8 cellular contexts compared by ENCODE assay signal in genomic region chr1:151281969-151282882, GRCh38. TPM values are rescaled to one million over a fixed set of nuclear protein-coding genes. Genes with fewer than 3 reads are reported as not detected.
DNase-seq lines count a peak whose midpoint lies in the region; ATAC-seq, FAIRE-seq and TF ChIP-seq lines count a peak whose summit lies in the region.

ZNF687 (plus strand) TSS chr1:151282299; CDS start chr1:151286292, 3,993 bp downstream.

- POLR2A ChIA-PET in BJ (lab: Charles Lee): interaction anchor here (0.5 to 0.9 kb wide), 3 partner anchors 28 to 221 kb away, joined by 4 to 15 read pairs (median 11); partner anchors contain the start of genes LYSMD1 and PSMD4

- CTCF ChIA-PET in BJ (lab: Yijun Ruan, JAX): interaction anchor here (0.7 to 2.2 kb wide), 6 partner anchors 14 to 87 kb away, joined by 4 to 8 read pairs (median 4); no protein-coding TSS in a partner anchor

- H3K27me3 ChIP-seq in BJ (ENCODE audit: control insufficient read depth, insufficient read depth, low read length): no peaks in the 10 kb centered on the region

- 0 out of 2 replicates have a peak, but pooled peaks have one; percentile 3 for TF ChIP-seq CTCF in BJ (IDR thresholded peaks at IDR 0.05; ENCODE audit: insufficient read depth, low read depth, low read length)

- H3K4me3 ChIP-seq in BJ (ENCODE audit: low read depth, low read length): peak within 1 kb of the TSS; percentile 92

- peak; percentile 80 for FAIRE-seq in colon (lab: Jason Lieb, UNC)

- DNase-seq in BJ (ENCODE audit: low read depth): peak; percentile 99
- DNase-seq in GM19240 (ENCODE audit: insufficient read length, low spot score): peak; percentile 98
- peak; percentile 100 for DNase-seq in NCI-H526 (lab: John Stamatoyannopoulos, UW)
- peak; percentile 99 for DNase-seq in activated CD4-positive, alpha-beta T cell treated with anti-CD3 and anti-CD28 coated beads for 48 hours
- DNase-seq in kidney glomerular epithelial cell (lab: John Stamatoyannopoulos, UW): peak; percentile 99
- peak; percentile 91 to 97 for DNase-seq in stimulated activated CD4-positive, alpha-beta T cell treated with anti-CD3 and anti-CD28 coated beads, Interleukin-1b, Interleukin-23, amount 100 ng/mL, for 1 hour (ENCODE audit: low read depth in 2 of 2)

- H3K36me3 ChIP-seq in BJ (ENCODE audit: control insufficient read depth, insufficient read depth, low read length): peaks cover 11% of the 10 kb centered on the region

- ATAC-seq in HG03460 (IDR thresholded peaks at IDR 0.05; ENCODE audit: unreplicated experiment): peak; percentile 86

RNA-seq across cellular contexts. Expression of gene ZNF687, which starts in this region (rescaled TPM):
- polyA plus RNA-seq in BJ (2011; rRNA removed): 12.5 and 19.8 TPM in 2 replicates
- 31.4 and 41.8 TPM in 2 replicates for polyA minus RNA-seq in BJ (2011; rRNA and poly(A)+ RNA removed)

Comparison
In these comparisons a context has a peak if more than half of its experiments do, and no peak if none do; other contexts are left out.
1. Peak in every context shown above with its lines: DNase-seq, ATAC-seq and H3K4me3 ChIP-seq.